Comparison of ENCODE assay signal across 13 cellular contexts in the genomic region with DNA sequence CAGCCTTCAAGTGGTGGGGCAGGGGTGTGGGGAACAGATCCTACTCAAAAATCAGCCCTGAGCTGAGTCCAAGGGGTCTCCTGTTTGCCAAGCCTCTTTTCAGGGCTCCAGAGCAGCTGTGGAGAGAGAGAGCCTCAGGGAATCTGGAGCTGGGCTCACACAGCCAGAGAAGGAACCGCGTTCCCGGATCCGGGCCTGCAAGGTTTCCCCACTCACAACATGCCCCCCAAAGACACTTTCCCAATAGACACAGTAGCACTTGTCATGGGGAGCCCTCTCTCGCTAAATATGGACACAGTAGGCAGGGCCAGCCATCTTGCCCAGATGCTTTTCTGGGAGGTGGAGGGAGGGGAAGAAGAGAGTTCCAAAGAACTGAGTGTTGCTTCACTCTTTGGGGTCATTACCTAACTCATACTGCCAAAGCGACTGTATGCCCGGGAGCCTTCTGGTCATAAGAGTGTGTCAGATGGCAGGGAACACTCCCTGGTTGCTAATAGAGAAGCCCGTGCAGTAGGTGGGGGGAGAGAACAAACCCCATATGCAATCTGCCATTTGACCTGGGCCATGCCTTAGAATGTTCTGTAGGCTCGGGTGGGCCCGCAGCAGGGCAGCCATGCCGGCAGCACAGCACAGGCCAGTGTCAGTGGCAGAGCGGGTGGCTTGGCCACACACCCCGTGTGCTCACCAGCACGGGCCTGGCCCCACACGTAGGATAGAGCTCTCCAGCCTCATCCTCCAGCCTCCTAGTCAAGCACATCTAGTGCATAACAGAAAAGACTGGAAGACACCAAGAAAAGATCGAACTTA.
DNase-seq lines count a peak whose midpoint lies in the region; ATAC-seq, FAIRE-seq and TF ChIP-seq lines count a peak whose summit lies in the region.
"Had no signal": no experiment of that assay in that cellular context is flagged by ENCODE, and none has a peak within 500 bp of the region (broad histone marks: within the 10 kb centered on the region; RNA-seq: fewer than 3 reads in every experiment).

No MANE protein-coding gene starts in this region.

- POLR2A ChIA-PET in activated CD4-positive, alpha-beta T cell treated with anti-CD3 and anti-CD28 coated beads, Interleukin-2, amount 10 ng/mL, durations not matched to agents 7 days and 5 days (lab: Charles Lee): no interaction called here

- no peaks in the 10 kb centered on the region for H3K9me3 Mint-ChIP-seq in activated CD4-positive, alpha-beta T cell treated with anti-CD3 and anti-CD28 coated beads, Interleukin-2, amount 10 ng/mL, durations not matched to agents 7 days and 5 days
- no peaks in the 10 kb centered on the region for H3K9me3 Mint-ChIP-seq in astrocyte (ENCODE audit: unreplicated experiment)

- intact Hi-C loops in left lung (cut with DNase I): no loop called here

- H3K4me1 Mint-ChIP-seq in activated CD4-positive, alpha-beta T cell treated with anti-CD3 and anti-CD28 coated beads, Interleukin-2, amount 10 ng/mL, durations not matched to agents 7 days and 5 days: peaks cover 84% of the 10 kb centered on the region
- peaks cover 47% of the 10 kb centered on the region for H3K4me1 Mint-ChIP-seq in astrocyte (ENCODE audit: low read depth, unreplicated experiment)

- peaks cover 43% of the 10 kb centered on the region for H3K4me1 ChIP-seq in astrocyte (ENCODE audit: insufficient read depth, low read length)
- H3K4me1 ChIP-seq in left lung: peaks cover 20 to 50% of the 10 kb centered on the region in 2 donors
- peaks cover 24 to 63% (median 57%) of the 10 kb centered on the region in 4 donors for H3K4me1 ChIP-seq in upper lobe of left lung
- peaks cover 68% of the 10 kb centered on the region for H3K4me1 ChIP-seq in SJCRH30

- no peak overlapping the region for H3K27ac ChIP-seq in astrocyte (ENCODE audit: low read depth, low read length)
- no peak overlapping the region for H3K27ac ChIP-seq in left lung
- peak overlapping the region in 2 of 4 donors; percentile 40 to 61 for H3K27ac ChIP-seq in upper lobe of left lung
- H3K27ac ChIP-seq in SJCRH30: no peak overlapping the region

- H3K4me3 Mint-ChIP-seq in activated CD4-positive, alpha-beta T cell treated with anti-CD3 and anti-CD28 coated beads, Interleukin-2, amount 10 ng/mL, durations not matched to agents 7 days and 5 days: no peak overlapping the region
- H3K4me3 Mint-ChIP-seq in astrocyte (ENCODE audit: unreplicated experiment): no peak overlapping the region

- H3K27me3 Mint-ChIP-seq in activated CD4-positive, alpha-beta T cell treated with anti-CD3 and anti-CD28 coated beads, Interleukin-2, amount 10 ng/mL, durations not matched to agents 7 days and 5 days: no peaks in the 10 kb centered on the region
- H3K27me3 Mint-ChIP-seq in astrocyte (ENCODE audit: low read depth, unreplicated experiment): no peaks in the 10 kb centered on the region

- H3K36me3 ChIP-seq in astrocyte (ENCODE audit: insufficient read depth, low read length) (no peaks in the 10 kb centered on the region), left lung (peaks cover 0 to 10% of the 10 kb centered on the region in 2 donors), upper lobe of left lung (peaks cover 0 to 5% (median 2%) of the 10 kb centered on the region in 4 donors), SJCRH30 (no peaks in the 10 kb centered on the region)

- no peak for TF ChIP-seq EP300 in upper lobe of left lung (IDR thresholded peaks at IDR 0.05)

- 82 to 83% methylated on average over 9 to 16 of the region's 16 CpGs for WGBS in upper lobe of left lung, 2 donors

- no peaks in the 10 kb centered on the region for H3K79me2 ChIP-seq in astrocyte (ENCODE audit: insufficient read depth, low read length)

- peaks cover 1% of the 10 kb centered on the region for H4K20me1 ChIP-seq in astrocyte (ENCODE audit: insufficient read depth, low read length)

- H2AFZ ChIP-seq in astrocyte (ENCODE audit: low read depth, low read length): no peak overlapping the region

- H3K36me3 Mint-ChIP-seq in activated CD4-positive, alpha-beta T cell treated with anti-CD3 and anti-CD28 coated beads, Interleukin-2, amount 10 ng/mL, durations not matched to agents 7 days and 5 days (ENCODE audit: low read depth): peaks cover 64% of the 10 kb centered on the region
- peaks cover 16% of the 10 kb centered on the region for H3K36me3 Mint-ChIP-seq in astrocyte (ENCODE audit: low read depth, unreplicated experiment)

- ATAC-seq in left lung (peak; percentile 14), upper lobe of left lung (ENCODE audit: low FRiP score in 2 of 2) (peak; percentile 33 to 54)

- H3K9me3 ChIP-seq in astrocyte (ENCODE audit: insufficient read depth, low read depth, low read length) (no peaks in the 10 kb centered on the region), left lung (no peaks in the 10 kb centered on the region), upper lobe of left lung (no peaks in the 10 kb centered on the region), SJCRH30 (replicated peaks) (no peaks in the 10 kb centered on the region)

- no peak for DNase-seq in activated CD4-positive, alpha-beta T cell treated with anti-CD3 and anti-CD28 coated beads, Interleukin-2, amount 10 ng/mL, durations not matched to agents 7 days and 5 days
- no peak for DNase-seq in activated CD4-positive, alpha-beta T cell treated with anti-CD3 and anti-CD28 coated beads, Interleukin-2, amount 50 U/mL, for 48 hours
- DNase-seq in astrocyte (ENCODE audit: low read depth) (no peak), left lung (no peak), upper lobe of left lung (peak; percentile 67 to 69), SJCRH30 (no peak), NAMALWA (ENCODE audit: low spot score) (no peak), NCI-H2029 treated with DMSO at 0.1 percent for 48 hours (lab: John Stamatoyannopoulos, UW) (no peak)
- DNase-seq: activated CD4-positive, alpha-beta T cell treated with anti-CD3 and anti-CD28 coated beads for 48 hours; effector CD8-positive, alpha-beta T cell; islet precursor cell; NCI-H187 treated with DMSO at 0.1 percent for 48 hours; SHP77 had no signal

- TF ChIP-seq POLR2A in upper lobe of left lung (IDR thresholded peaks at IDR 0.05): no peak

- no peak for TF ChIP-seq CTCF in astrocyte (IDR thresholded peaks at IDR 0.05; ENCODE audit: insufficient read depth, low read depth, low read length)
- no peak for TF ChIP-seq CTCF in left lung (IDR thresholded peaks at IDR 0.05)
- TF ChIP-seq CTCF in upper lobe of left lung (IDR thresholded peaks at IDR 0.05): no peak

- no peaks in the 10 kb centered on the region for H3K27me3 ChIP-seq in astrocyte (ENCODE audit: insufficient read depth, low read length)
- H3K27me3 ChIP-seq in left lung: no peaks in the 10 kb centered on the region
- no peaks in the 10 kb centered on the region for H3K27me3 ChIP-seq in upper lobe of left lung
- no peaks in the 10 kb centered on the region for H3K27me3 ChIP-seq in SJCRH30

- FAIRE-seq in astrocyte (lab: Jason Lieb, UNC): no peak

- H3K4me3 ChIP-seq in astrocyte (ENCODE audit: insufficient read depth, low read depth, low read length) (no peak overlapping the region), left lung (no peak overlapping the region), upper lobe of left lung (no peak overlapping the region), SJCRH30 (no peak overlapping the region)

- H3K4me2 ChIP-seq in astrocyte (ENCODE audit: low read length): no peak overlapping the region

- no peak overlapping the region for H3K9ac ChIP-seq in astrocyte (ENCODE audit: low read length)

- H3K27ac Mint-ChIP-seq in activated CD4-positive, alpha-beta T cell treated with anti-CD3 and anti-CD28 coated beads, Interleukin-2, amount 10 ng/mL, durations not matched to agents 7 days and 5 days: peak overlapping the region; percentile 25
- peak overlapping the region; percentile 50 for H3K27ac Mint-ChIP-seq in astrocyte (ENCODE audit: unreplicated experiment)

- CTCF ChIA-PET in activated CD4-positive, alpha-beta T cell treated with anti-CD3 and anti-CD28 coated beads, Interleukin-2, amount 10 ng/mL, durations not matched to agents 7 days and 5 days (lab: Charles Lee): interaction anchor here (1.0 kb wide), 1 partner anchor 16 kb away, joined by 3 read pairs; no protein-coding TSS in a partner anchor

Comparison
In these comparisons a context has a peak if more than half of its experiments do, and no peak if none do; other contexts are left out.
1. DNase-seq: peak in upper lobe of left lung (2 of 2); none in activated CD4-positive, alpha-beta T cell treated with anti-CD3 and anti-CD28 coated beads, Interleukin-2, amount 10 ng/mL, durations not matched to agents 7 days and 5 days (single experiment), activated CD4-positive, alpha-beta T cell treated with anti-CD3 and anti-CD28 coated beads, Interleukin-2, amount 50 U/mL, for 48 hours (0 of 2), astrocyte (single experiment), left lung (0 of 2), SJCRH30 (0 of 2), NAMALWA (single experiment) and NCI-H2029 treated with DMSO at 0.1 percent for 48 hours (single experiment).